2 cellular contexts compared by ENCODE assay signal in genomic region chr17:57723427-57724037, GRCh38.
TF ChIP-seq lines count a peak whose summit lies in the region.

No MANE protein-coding gene starts in this region.

TF ChIP-seq in HepG2, 621 proteins besides CTCF, POLR2A, EP300 and RAD21:
- TF ChIP-seq ZNF687 (CRISPR knock-in tag; IDR thresholded peaks at IDR 0.05) (peak; percentile 8; the same call in 1 of the 2 replicates), ZNF3 (CRISPR knock-in tag; IDR thresholded peaks at IDR 0.05) (no peak)

TF ChIP-seq in GM12878, 131 proteins besides CTCF, POLR2A, EP300 and RAD21:
- TF ChIP-seq ESRRA (IDR thresholded peaks at IDR 0.05; ENCODE audit: low read length) (no peak), EZH2 (IDR thresholded peaks at IDR 0.05; ENCODE audit: borderline replicate concordance, control insufficient read depth, low read depth, low read length) (no peak), BCL3 (IDR thresholded peaks at IDR 0.05; ENCODE audit: borderline replicate concordance, insufficient read depth, low read depth, low read length, poor library complexity, severe bottlenecking) (no peak), SUZ12 (IDR thresholded peaks at IDR 0.05; ENCODE audit: unreplicated experiment) (no peak), ZSCAN29 (IDR thresholded peaks at IDR 0.05) (no peak), E2F4 (IDR thresholded peaks at IDR 0.05; ENCODE audit: low read depth, low read length) (no peak), RCOR1 (conservative IDR thresholded peaks at IDR 0.05; ENCODE audit: low read depth, low read length) (no peak), STAT3 (IDR thresholded peaks at IDR 0.05; ENCODE audit: low read depth, low read length) (no peak), NR2F1 (conservative IDR thresholded peaks at IDR 0.05) (no peak), SREBF2 (IDR thresholded peaks at IDR 0.05; ENCODE audit: low read length) (no peak)
